ENCODE assay signal across 1 cellular context in genomic region chr3:12556723-12557471, GRCh38.
TF ChIP-seq lines count a peak whose summit lies in the region.

Gene MKRN2 (plus strand): TSS chr3:12557087. CDS start chr3:12557151, 64 bp downstream.

TF ChIP-seq in GM12878, 131 proteins besides CTCF, POLR2A, EP300 and RAD21 (continued from another document and continues in another):
- TF ChIP-seq USF1 (IDR thresholded peaks at IDR 0.05; ENCODE audit: borderline replicate concordance, extremely low read length, insufficient read depth, low read depth, low read length) (no peak), FOXM1 (IDR thresholded peaks at IDR 0.05; ENCODE audit: low read depth, low read length) (no peak), PAX5 (IDR thresholded peaks at IDR 0.05; ENCODE audit: borderline replicate concordance, low read depth, low read length) (peak; percentile 51; the same call in 1 of the 2 replicates), STAT3 (IDR thresholded peaks at IDR 0.05; ENCODE audit: low read depth, low read length) (no peak), CBFB (IDR thresholded peaks at IDR 0.05; ENCODE audit: low read depth) (0 out of 2 replicates have a peak, but pooled peaks have one; percentile 19), SMARCA5 (IDR thresholded peaks at IDR 0.05) (peak; percentile 96), RBBP5 (conservative IDR thresholded peaks at IDR 0.05) (no peak), CHD4 (IDR thresholded peaks at IDR 0.05) (no peak), ZNF207 (IDR thresholded peaks at IDR 0.05; ENCODE audit: borderline replicate concordance) (peak; percentile 88; the same call in 1 of the 2 replicates), IRF4 (IDR thresholded peaks at IDR 0.05; ENCODE audit: low read depth, low read length) (no peak), PML (IDR thresholded peaks at IDR 0.05; ENCODE audit: low read length) (peak; percentile 82), TCF7 (IDR thresholded peaks at IDR 0.05; ENCODE audit: borderline replicate concordance) (no peak; the same call in 1 of the 2 replicates), SMAD5 (IDR thresholded peaks at IDR 0.05; ENCODE audit: low read depth) (peak; percentile 78), GATAD2B (conservative IDR thresholded peaks at IDR 0.05; ENCODE audit: low read depth) (peak; percentile 85), CBX3 (IDR thresholded peaks at IDR 0.05; ENCODE audit: borderline replicate concordance, low read depth) (no peak), RFX5 (IDR thresholded peaks at IDR 0.05; ENCODE audit: low read depth, low read length) (no peak), ZBED1 (IDR thresholded peaks at IDR 0.05; ENCODE audit: borderline replicate concordance) (no peak), CREM (IDR thresholded peaks at IDR 0.05; ENCODE audit: low read depth) (peak; percentile 70), HSF1 (IDR thresholded peaks at IDR 0.05; ENCODE audit: low read depth, low read length) (0 out of 2 replicates have a peak, but pooled peaks have one; percentile 29), SREBF2 (IDR thresholded peaks at IDR 0.05; ENCODE audit: low read length) (no peak), MLLT1 (IDR thresholded peaks at IDR 0.05) (0 out of 2 replicates have a peak, but pooled peaks have one; percentile 31), LARP7 (IDR thresholded peaks at IDR 0.05) (peak; percentile 94), NR2C1 (IDR thresholded peaks at IDR 0.05) (peak; percentile 56), TCF12 (IDR thresholded peaks at IDR 0.05; ENCODE audit: low read depth, low read length) (peak; percentile 40; the same call in 1 of the 2 replicates), EGR1 (IDR thresholded peaks at IDR 0.05; ENCODE audit: borderline replicate concordance in 1 of 2, low read depth in 2 of 2, low read length in 2 of 2) (peak; percentile 71 to 94; a peak in 2 of 3 replicates), CHD2 (IDR thresholded peaks at IDR 0.05; ENCODE audit: borderline replicate concordance, low read depth, low read length) (peak; percentile 47; the same call in 1 of the 2 replicates), HDAC6 (IDR thresholded peaks at IDR 0.05; ENCODE audit: unreplicated experiment) (peak; percentile 33), RCOR1 (conservative IDR thresholded peaks at IDR 0.05; ENCODE audit: low read depth, low read length) (0 out of 2 replicates have a peak, but pooled peaks have one; percentile 66), NBN (IDR thresholded peaks at IDR 0.05) (peak; percentile 84; the same call in 1 of the 2 replicates), ZNF24 (IDR thresholded peaks at IDR 0.05) (peak; percentile 79), ZNF622 (IDR thresholded peaks at IDR 0.05) (no peak), RELA (IDR thresholded peaks at IDR 0.05; ENCODE audit: borderline replicate concordance, partially characterized antibody) (peak; percentile 86), RAD51 (IDR thresholded peaks at IDR 0.05) (no peak), PKNOX1 (IDR thresholded peaks at IDR 0.05) (no peak), CEBPZ (IDR thresholded peaks at IDR 0.05; ENCODE audit: low read depth, low read length) (0 out of 2 replicates have a peak, but pooled peaks have one; percentile 7), FOXK2 (IDR thresholded peaks at IDR 0.05) (no peak), ATF2 (IDR thresholded peaks at IDR 0.05; ENCODE audit: low read length) (no peak), PAX8 (IDR thresholded peaks at IDR 0.05) (no peak), ZBTB40 (IDR thresholded peaks at IDR 0.05; ENCODE audit: borderline replicate concordance) (peak; percentile 93), MAX (IDR thresholded peaks at IDR 0.05; ENCODE audit: low read depth, low read length) (peak; percentile 69), E2F8 (IDR thresholded peaks at IDR 0.05; ENCODE audit: low read depth, partially characterized antibody) (peak; percentile 12), E2F4 (IDR thresholded peaks at IDR 0.05; ENCODE audit: low read depth, low read length) (0 out of 2 replicates have a peak, but pooled peaks have one; percentile 19), BRCA1 (IDR thresholded peaks at IDR 0.05; ENCODE audit: low read depth, low read length) (no peak), MYC (IDR thresholded peaks at IDR 0.05; ENCODE audit: insufficient read depth, insufficient read length, insufficient replicate concordance, low read length, severe bottlenecking) (no peak), ZZZ3 (IDR thresholded peaks at IDR 0.05; ENCODE audit: control insufficient read depth, insufficient read length, low read depth) (no peak), ESRRA (IDR thresholded peaks at IDR 0.05; ENCODE audit: low read length) (no peak), STAT1 (conservative IDR thresholded peaks at IDR 0.05) (peak; percentile 63; the same call in 1 of the 2 replicates)
